ENCODE assay signal across 37 cellular contexts in the genomic region with DNA sequence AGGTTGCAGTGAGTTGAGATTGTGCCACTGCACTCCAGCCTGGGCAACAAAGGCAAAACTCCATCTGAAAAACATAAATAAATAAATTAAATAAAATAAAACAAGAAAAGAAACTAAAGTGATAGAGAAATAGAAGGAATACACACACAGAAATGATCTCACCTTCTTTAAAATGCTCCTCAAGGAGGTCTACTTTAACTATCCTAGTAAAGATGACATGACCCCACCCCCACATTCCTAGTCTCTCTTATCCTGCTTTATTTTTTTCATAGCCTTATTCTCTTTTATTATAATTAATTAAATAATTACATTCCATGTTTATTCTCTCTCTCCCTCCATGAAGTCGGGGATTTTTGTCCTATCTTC. TPM values are rescaled to one million over a fixed set of nuclear protein-coding genes. Genes with fewer than 3 reads are reported as not detected.
"Had no signal": no experiment of that assay in that cellular context is flagged by ENCODE, and none has a peak within 500 bp of the region (broad histone marks: within the 10 kb centered on the region; RNA-seq: fewer than 3 reads in every experiment).

No MANE protein-coding gene starts in this region.

- H3K27me3 ChIP-seq: MG63 had no signal

- H3K36me3 ChIP-seq: MG63 had no signal

- DNase-seq: Karpas-422, Kasumi-1, MG63, MM.1S, MV-4-11, NCI-H1048, NCI-H1092, NCI-H1092 treated with DMSO at 0.1 percent for 48 hours, NCI-H1105, NCI-H1105 treated with DMSO at 0.1 percent for 48 hours, NCI-H1417, NCI-H1417 treated with DMSO at 0.1 percent for 48 hours, NCI-H1436, NCI-H1436 treated with DMSO at 0.1 percent for 48 hours, NCI-H146, NCI-H1694, NCI-H1694 treated with DMSO at 0.1 percent for 48 hours, NCI-H187, NCI-H187 treated with DMSO at 0.1 percent for 48 hours, NCI-H1930, NCI-H2029, NCI-H2029 treated with DMSO at 0.1 percent for 48 hours, NCI-H2081, NCI-H2081 treated with DMSO at 0.1 percent for 48 hours, NCI-H2107, NCI-H2171, NCI-H2171 treated with DMSO at 0.1 percent for 48 hours, NCI-H2227 treated with DMSO at 0.1 percent for 48 hours, NCI-H345, NCI-H446, NCI-H446 treated with DMSO at 0.1 percent for 48 hours, NCI-H510A, NCI-H510A treated with DMSO at 0.1 percent for 48 hours had no signal

- H3K4me3 ChIP-seq: MG63 had no signal

- H3K9me3 ChIP-seq: MG63 had no signal

RNA-seq across cellular contexts. Expression of gene CR1L, which starts 18.0 kb away (rescaled TPM):
- total RNA-seq: LHCN-M2, M059J, MCF 10A, NCI-H460 had no signal
